26 cellular contexts compared by ENCODE assay signal in the genomic region with DNA sequence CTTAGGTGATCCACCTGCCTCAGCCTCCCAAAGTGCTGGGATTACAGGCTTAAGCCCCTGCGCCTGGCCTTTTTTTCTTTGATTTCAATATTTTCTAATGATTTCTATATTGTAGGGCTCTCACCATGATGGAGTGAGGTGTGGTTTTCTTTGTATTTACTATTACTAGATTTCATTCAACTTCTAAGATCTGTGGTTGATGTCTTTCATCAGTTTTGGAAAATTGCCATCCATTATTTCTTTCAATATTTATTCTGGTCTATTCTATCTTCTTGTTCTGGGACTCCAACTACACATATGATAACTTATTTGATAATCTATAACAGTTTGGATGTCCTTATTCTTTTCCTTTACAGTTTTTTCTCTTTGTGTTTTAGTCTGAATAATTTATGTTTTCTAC.
"Had no signal": no experiment of that assay in that cellular context is flagged by ENCODE, and none has a peak within 500 bp of the region (broad histone marks: within the 10 kb centered on the region; RNA-seq: fewer than 3 reads in every experiment).

No MANE protein-coding gene starts in this region.

- H3K4me3 ChIP-seq: colonic mucosa, coronary artery, dorsolateral prefrontal cortex, esophagus muscularis mucosa, esophagus squamous epithelium, gastrocnemius medialis, gastroesophageal sphincter, heart left ventricle, heart right ventricle, hepatocyte had no signal

- H3K27ac ChIP-seq: colonic mucosa, coronary artery, dorsolateral prefrontal cortex, epithelial cell of prostate, esophagus muscularis mucosa, esophagus squamous epithelium, foreskin keratinocyte, gastrocnemius medialis, gastroesophageal sphincter, heart left ventricle, heart right ventricle, hepatocyte had no signal

- H3K36me3 ChIP-seq: colonic mucosa, esophagus muscularis mucosa, esophagus squamous epithelium, gastrocnemius medialis, gastroesophageal sphincter, heart left ventricle, heart right ventricle had no signal

- FAIRE-seq: endothelial cell of umbilical vein had no signal

- H3K4me2 ChIP-seq: hepatocyte had no signal

- H3K4me1 ChIP-seq: colonic mucosa, esophagus muscularis mucosa, esophagus squamous epithelium, foreskin keratinocyte, gastrocnemius medialis, gastroesophageal sphincter, heart left ventricle, heart right ventricle had no signal

- H2AFZ ChIP-seq: hepatocyte had no signal

- DNase-seq: colonic mucosa; cortex of kidney; dermis blood vessel endothelial cell; dorsolateral prefrontal cortex; effector CD4-positive, alpha-beta T cell; effector CD8-positive, alpha-beta T cell; effector memory CD4-positive, alpha-beta T cell; effector memory CD8-positive, alpha-beta T cell; endodermal cell; erythroblast; esophagus squamous epithelium; foreskin fibroblast; foreskin keratinocyte; foreskin melanocyte; gastrocnemius medialis; glutamatergic neuron; head of caudate nucleus; heart left ventricle; heart right ventricle had no signal

- H3K27me3 ChIP-seq: colonic mucosa, dorsolateral prefrontal cortex, esophagus muscularis mucosa, esophagus squamous epithelium, foreskin keratinocyte, gastrocnemius medialis, gastroesophageal sphincter, heart left ventricle, heart right ventricle, hepatocyte had no signal

- ATAC-seq: effector memory CD8-positive, alpha-beta T cell; esophagus mucosa; foreskin keratinocyte; gastrocnemius medialis; gastroesophageal sphincter; heart left ventricle; heart right ventricle had no signal

- H3K9me3 ChIP-seq: colonic mucosa had no signal

- H3K79me2 ChIP-seq: hepatocyte had no signal
